14 cellular contexts compared by ENCODE assay signal in the genomic region with DNA sequence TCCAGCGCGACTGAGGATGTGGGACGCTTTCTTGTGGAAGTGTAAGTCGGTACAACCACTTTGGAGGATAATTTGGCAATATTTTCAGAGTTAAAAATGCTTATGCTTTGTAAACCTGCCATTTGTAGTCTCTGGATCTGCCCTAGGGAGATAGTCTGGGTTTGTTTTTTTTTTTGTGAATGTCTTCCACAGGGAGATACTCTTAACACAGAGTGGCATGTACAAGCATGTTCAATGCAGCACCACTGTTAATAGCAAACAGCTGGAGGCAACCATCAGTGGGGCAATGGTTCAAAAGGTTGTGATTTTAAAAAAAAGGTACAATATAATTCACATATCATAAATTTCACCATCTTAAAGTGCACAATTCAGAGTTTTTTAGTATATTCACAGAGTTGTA.
"Had no signal": no experiment of that assay in that cellular context is flagged by ENCODE, and none has a peak within 500 bp of the region (broad histone marks: within the 10 kb centered on the region; RNA-seq: fewer than 3 reads in every experiment).

No MANE protein-coding gene starts in this region.

- H3K27ac Mint-ChIP-seq: activated naive CD8-positive, alpha-beta T cell treated with anti-CD3 and anti-CD28 coated beads for 36 hours had no signal

- H3K9me3 Mint-ChIP-seq: activated naive CD8-positive, alpha-beta T cell treated with anti-CD3 and anti-CD28 coated beads for 36 hours; naive thymus-derived CD8-positive, alpha-beta T cell had no signal

- H3K27me3 ChIP-seq: sigmoid colon had no signal

- H3K27ac ChIP-seq: lower lobe of right lung, sigmoid colon had no signal

- DNase-seq: activated CD4-positive, alpha-beta T cell treated with anti-CD3 and anti-CD28 coated beads, Interleukin-2, amount 50 U/mL, for 4 hours; activated CD4-positive, CD25-positive, alpha-beta regulatory T cell treated with anti-CD3 and anti-CD28 coated beads, Interleukin-2, amount 50 U/mL, for 72 hours; activated effector memory CD4-positive, alpha-beta T cell treated with anti-CD3 and anti-CD28 coated beads, Interleukin-2, amount 50 U/mL, for 16 hours; activated naive CD8-positive, alpha-beta T cell treated with anti-CD3 and anti-CD28 coated beads for 36 hours; activated T-cell treated with anti-CD3 and anti-CD28 coated beads, Interleukin-2, amount 50 U/mL, for 1 hour; anterior cingulate cortex; hippocampal formation; kidney glomerular epithelial cell; lower lobe of right lung; mucosa of descending colon; naive thymus-derived CD8-positive, alpha-beta T cell; sigmoid colon; stimulated activated CD4-positive, alpha-beta T cell treated with anti-CD3 and anti-CD28 coated beads, Interleukin-2, amount 100 ng/mL, for 24 hours; stimulated activated naive CD4-positive, alpha-beta T cell treated with Interleukin-2 at 50 U/mL for 16 hours had no signal

- H3K9me3 ChIP-seq: lower lobe of right lung, mucosa of descending colon, sigmoid colon had no signal

- ATAC-seq: lower lobe of right lung; mucosa of descending colon; naive thymus-derived CD8-positive, alpha-beta T cell had no signal

- H3K4me1 Mint-ChIP-seq: activated naive CD8-positive, alpha-beta T cell treated with anti-CD3 and anti-CD28 coated beads for 36 hours had no signal

- H3K4me3 Mint-ChIP-seq: activated naive CD8-positive, alpha-beta T cell treated with anti-CD3 and anti-CD28 coated beads for 36 hours; naive thymus-derived CD8-positive, alpha-beta T cell had no signal

- H3K27me3 Mint-ChIP-seq: activated naive CD8-positive, alpha-beta T cell treated with anti-CD3 and anti-CD28 coated beads for 36 hours; naive thymus-derived CD8-positive, alpha-beta T cell had no signal

- H3K4me3 ChIP-seq: lower lobe of right lung, mucosa of descending colon, sigmoid colon had no signal
